30 cellular contexts compared by ENCODE assay signal in the genomic region with DNA sequence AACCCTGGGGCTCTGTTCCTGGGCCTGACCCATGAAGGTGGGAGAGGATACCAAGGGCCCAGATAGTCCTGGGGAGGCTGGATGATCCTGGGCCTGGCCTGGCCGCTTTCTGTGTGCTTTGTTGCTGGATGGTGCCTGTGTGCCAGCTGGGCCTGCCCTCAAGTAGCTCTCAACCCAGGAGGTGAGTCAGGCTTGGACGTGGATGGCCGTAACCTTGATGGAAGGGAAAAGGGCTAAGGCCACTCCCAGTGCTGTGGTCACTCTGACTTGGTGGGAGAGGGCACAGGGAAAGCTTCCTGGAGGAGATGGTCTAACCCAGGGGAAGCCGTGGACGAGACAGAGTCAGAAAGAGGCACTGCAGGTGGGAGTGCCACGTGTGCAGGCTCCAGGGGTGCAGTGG.
"Had no signal": no experiment of that assay in that cellular context is flagged by ENCODE, and none has a peak within 500 bp of the region (broad histone marks: within the 10 kb centered on the region; RNA-seq: fewer than 3 reads in every experiment).

No MANE protein-coding gene starts in this region.

- H3K4me3 ChIP-seq: cardiac muscle cell, esophagus squamous epithelium, pancreas, prostate gland, sigmoid colon, suprapubic skin, tibial artery, upper lobe of right lung had no signal

- ATAC-seq: activated CD8-positive, alpha-beta T cell treated with anti-CD3 and anti-CD28 coated beads for 36 hours; activated T-cell treated with anti-CD3 and anti-CD28 coated beads, Interleukin-2, amount 50 U/mL, for 4 hours; activated T-helper 17 cell treated with anti-CD3 and anti-CD28 coated beads, Interleukin-2, amount 50 U/mL, for 72 hours; left ventricle myocardium superior; pancreas; upper lobe of right lung had no signal

- H3K27ac ChIP-seq: cardiac muscle cell, esophagus squamous epithelium, pancreas, prostate gland, sigmoid colon, tibial artery, upper lobe of right lung had no signal

- DNase-seq: activated CD4-positive, alpha-beta T cell treated with anti-CD3 and anti-CD28 coated beads, Interleukin-2, amount 50 U/mL, for 1 hour; activated CD4-positive, CD25-positive, alpha-beta regulatory T cell treated with anti-CD3 and anti-CD28 coated beads, Interleukin-2, amount 50 U/mL, for 72 hours; activated CD8-positive, alpha-beta T cell treated with anti-CD3 and anti-CD28 coated beads for 36 hours; activated naive CD4-positive, alpha-beta T cell treated with Interleukin-2 at 50 U/mL for 16 hours; activated T-cell treated with anti-CD3 and anti-CD28 coated beads, Interleukin-2, amount 50 U/mL, for 4 hours; aorta; esophagus squamous epithelium; left cardiac atrium; left ventricle myocardium superior; pancreas; retina; sigmoid colon; small intestine; stimulated activated CD4-positive, alpha-beta T cell treated with anti-CD3 and anti-CD28 coated beads, Interleukin-4, amount 100 ng/mL, for 4 hours; stimulated activated CD8-positive, alpha-beta memory T cell treated with anti-CD3 and anti-CD28 coated beads, Interleukin-4, amount 100 ng/mL, for 48 hours; stimulated activated naive CD4-positive, alpha-beta T cell; T-helper 9 cell; tibial artery; upper lobe of right lung had no signal

- H3K27ac Mint-ChIP-seq: activated CD8-positive, alpha-beta T cell treated with anti-CD3 and anti-CD28 coated beads for 36 hours; activated naive CD8-positive, alpha-beta T cell; activated T-helper 17 cell treated with anti-CD3 and anti-CD28 coated beads, Interleukin-2, amount 50 U/mL, for 72 hours; dendritic cell treated with granulocyte-macrophage colony-stimulating factor and Interleukin-4, amounts not matched to agents 40 ng/mL and 50 ng/mL, for 4 days; nephron had no signal

- H3K27me3 ChIP-seq: cardiac muscle cell, esophagus squamous epithelium, pancreas, sigmoid colon, suprapubic skin, tibial artery, upper lobe of right lung had no signal

- H3K9me3 Mint-ChIP-seq: activated CD8-positive, alpha-beta T cell treated with anti-CD3 and anti-CD28 coated beads for 36 hours; activated T-cell treated with anti-CD3 and anti-CD28 coated beads, Interleukin-2, amount 50 U/mL, for 4 hours; activated T-helper 17 cell treated with anti-CD3 and anti-CD28 coated beads, Interleukin-2, amount 50 U/mL, for 72 hours; brain; dendritic cell treated with granulocyte-macrophage colony-stimulating factor and Interleukin-4, amounts not matched to agents 40 ng/mL and 50 ng/mL, for 4 days; nephron had no signal

- H3K27me3 Mint-ChIP-seq: activated CD8-positive, alpha-beta T cell treated with anti-CD3 and anti-CD28 coated beads for 36 hours; activated naive CD8-positive, alpha-beta T cell; activated T-helper 17 cell treated with anti-CD3 and anti-CD28 coated beads, Interleukin-2, amount 50 U/mL, for 72 hours; dendritic cell treated with granulocyte-macrophage colony-stimulating factor and Interleukin-4, amounts not matched to agents 40 ng/mL and 50 ng/mL, for 4 days had no signal

- H3K4me3 Mint-ChIP-seq: activated CD8-positive, alpha-beta T cell treated with anti-CD3 and anti-CD28 coated beads for 36 hours; activated naive CD8-positive, alpha-beta T cell; activated T-cell treated with anti-CD3 and anti-CD28 coated beads, Interleukin-2, amount 50 U/mL, for 4 hours; activated T-helper 17 cell treated with anti-CD3 and anti-CD28 coated beads, Interleukin-2, amount 50 U/mL, for 72 hours; brain; dendritic cell treated with granulocyte-macrophage colony-stimulating factor and Interleukin-4, amounts not matched to agents 40 ng/mL and 50 ng/mL, for 4 days; nephron had no signal

- H3K4me1 ChIP-seq: pancreas, prostate gland, upper lobe of right lung had no signal

- H3K9me3 ChIP-seq: esophagus squamous epithelium, pancreas, prostate gland, sigmoid colon, suprapubic skin, tibial artery, upper lobe of right lung had no signal

- FAIRE-seq: frontal cortex, islet of Langerhans, pancreas, small intestine, TTC549 had no signal

- H3K4me1 Mint-ChIP-seq: brain, nephron had no signal
